ENCODE assay signal across 16 cellular contexts in genomic region chr1:3787347-3787710, GRCh38. TPM values are rescaled to one million over a fixed set of nuclear protein-coding genes. Genes with fewer than 3 reads are reported as not detected.
DNase-seq lines count a peak whose midpoint lies in the region; ATAC-seq lines count a peak whose summit lies in the region.
"Had no signal": no experiment of that assay in that cellular context is flagged by ENCODE, and none has a peak within 500 bp of the region (broad histone marks: within the 10 kb centered on the region; RNA-seq: fewer than 3 reads in every experiment).

No MANE protein-coding gene starts in this region.

- H3K4me1 Mint-ChIP-seq in activated CD4-positive, alpha-beta T cell treated with anti-CD3 and anti-CD28 coated beads, Interleukin-2, amount 10 ng/mL, durations not matched to agents 24 days and 14 days: peaks cover 10% of the 10 kb centered on the region
- H3K4me1 Mint-ChIP-seq: neural progenitor cell had no signal

- H3K27me3 Mint-ChIP-seq in activated CD4-positive, alpha-beta T cell treated with anti-CD3 and anti-CD28 coated beads, Interleukin-2, amount 10 ng/mL, durations not matched to agents 24 days and 14 days: no peaks in the 10 kb centered on the region

- H3K4me3 Mint-ChIP-seq in activated CD4-positive, alpha-beta T cell treated with anti-CD3 and anti-CD28 coated beads, Interleukin-2, amount 10 ng/mL, durations not matched to agents 24 days and 14 days: no peak overlapping the region
- H3K4me3 Mint-ChIP-seq: neural progenitor cell had no signal

- H3K27ac Mint-ChIP-seq in activated CD4-positive, alpha-beta T cell treated with anti-CD3 and anti-CD28 coated beads, Interleukin-2, amount 10 ng/mL, durations not matched to agents 24 days and 14 days: peak overlapping the region; percentile 20
- H3K27ac Mint-ChIP-seq: neural progenitor cell had no signal

- ATAC-seq in stimulated activated naive CD8-positive, alpha-beta T cell treated with anti-CD3 and anti-CD28 coated beads, Interleukin-15, Interleukin-2, amounts not matched to agents 100 U/mL and 50 U/mL, for 24 hours: peak; percentile 86
- ATAC-seq in HG02759 (IDR thresholded peaks at IDR 0.05; ENCODE audit: unreplicated experiment) (no peak), left cardiac atrium (no peak)
- ATAC-seq: heart right ventricle had no signal

- intact Hi-C loops in activated CD4-positive, alpha-beta T cell treated with anti-CD3 and anti-CD28 coated beads, Interleukin-2, amount 10 ng/mL, durations not matched to agents 24 days and 14 days (cut with micrococcal nuclease): no loop called here
- intact Hi-C loops in left cardiac atrium (cut with DNase I): no loop called here

- H3K36me3 Mint-ChIP-seq in activated CD4-positive, alpha-beta T cell treated with anti-CD3 and anti-CD28 coated beads, Interleukin-2, amount 10 ng/mL, durations not matched to agents 24 days and 14 days (ENCODE audit: low read depth): peaks cover 38% of the 10 kb centered on the region

- no peaks in the 10 kb centered on the region for H3K9me3 Mint-ChIP-seq in activated CD4-positive, alpha-beta T cell treated with anti-CD3 and anti-CD28 coated beads, Interleukin-2, amount 10 ng/mL, durations not matched to agents 24 days and 14 days
- H3K9me3 Mint-ChIP-seq: neural progenitor cell had no signal

- peak; percentile 73 for DNase-seq in activated naive CD4-positive, alpha-beta T cell treated with Interleukin-2 at 50 U/mL for 16 hours
- DNase-seq in activated naive CD4-positive, alpha-beta T cell (lab: John Stamatoyannopoulos, UW): no peak
- peak; percentile 77 for DNase-seq in activated CD4-positive, alpha-beta T cell treated with anti-CD3 and anti-CD28 coated beads, Interleukin-2, amount 10 ng/mL, durations not matched to agents 24 days and 14 days
- DNase-seq in effector CD4-positive, alpha-beta T cell: peak; percentile 15
- DNase-seq in stimulated activated naive CD8-positive, alpha-beta T cell treated with anti-CD3 and anti-CD28 coated beads, Interleukin-15, Interleukin-2, amounts not matched to agents 100 U/mL and 50 U/mL, for 24 hours: peak; percentile 46
- no peak for DNase-seq in left cardiac atrium
- no peak for DNase-seq in NCI-H1930 (lab: John Stamatoyannopoulos, UW)
- DNase-seq: ACHN, left ventricle myocardium inferior, NCI-H2081, SJCRH30 had no signal

RNA-seq across cellular contexts. Expression of gene LRRC47, which starts 9.0 kb away (rescaled TPM):
- total RNA-seq in activated CD4-positive, alpha-beta T cell treated with anti-CD3 and anti-CD28 coated beads, Interleukin-2, amount 10 ng/mL, durations not matched to agents 24 days and 14 days: 40.8 and 46.0 TPM in 2 replicates
- 10 to 100 TPM; 41.4 to 43.4 TPM for total RNA-seq in left cardiac atrium

RNA-seq across cellular contexts. Expression of gene SMIM1, which starts 14.8 kb away (rescaled TPM):
- 0.66 and 1.4 TPM in 2 replicates for total RNA-seq in activated CD4-positive, alpha-beta T cell treated with anti-CD3 and anti-CD28 coated beads, Interleukin-2, amount 10 ng/mL, durations not matched to agents 24 days and 14 days
- 10 to 100 TPM; 25.4 to 35.9 TPM for total RNA-seq in left cardiac atrium
- total RNA-seq: SJCRH30 had no signal

RNA-seq across cellular contexts. Expression of gene CCDC27, which starts 35.1 kb away (rescaled TPM):
- not detected in 2 replicates for total RNA-seq in activated CD4-positive, alpha-beta T cell treated with anti-CD3 and anti-CD28 coated beads, Interleukin-2, amount 10 ng/mL, durations not matched to agents 24 days and 14 days
- not detected for total RNA-seq in left cardiac atrium
- total RNA-seq: endothelial cell of umbilical vein, heart right ventricle, SJCRH30, ureter had no signal

Comparison
In these comparisons a context has a peak if more than half of its experiments do, and no peak if none do; other contexts are left out.
1. DNase-seq: peak in activated naive CD4-positive, alpha-beta T cell treated with Interleukin-2 at 50 U/mL for 16 hours (single experiment), activated CD4-positive, alpha-beta T cell treated with anti-CD3 and anti-CD28 coated beads, Interleukin-2, amount 10 ng/mL, durations not matched to agents 24 days and 14 days (single experiment), effector CD4-positive, alpha-beta T cell (single experiment) and stimulated activated naive CD8-positive, alpha-beta T cell treated with anti-CD3 and anti-CD28 coated beads, Interleukin-15, Interleukin-2, amounts not matched to agents 100 U/mL and 50 U/mL, for 24 hours (single experiment); none in activated naive CD4-positive, alpha-beta T cell (0 of 4), left cardiac atrium (single experiment) and NCI-H1930 (0 of 2).
2. RNA of gene SMIM1, which starts 14.8 kb away (total RNA-seq): 25.4 to 35.9 TPM in left cardiac atrium; 0.66 to 1.4 TPM in activated CD4-positive, alpha-beta T cell treated with anti-CD3 and anti-CD28 coated beads, Interleukin-2, amount 10 ng/mL, durations not matched to agents 24 days and 14 days; every median in the first group is over 10 times any median in the second.